Comparison of ENCODE assay signal across 2 cellular contexts in the genomic region with DNA sequence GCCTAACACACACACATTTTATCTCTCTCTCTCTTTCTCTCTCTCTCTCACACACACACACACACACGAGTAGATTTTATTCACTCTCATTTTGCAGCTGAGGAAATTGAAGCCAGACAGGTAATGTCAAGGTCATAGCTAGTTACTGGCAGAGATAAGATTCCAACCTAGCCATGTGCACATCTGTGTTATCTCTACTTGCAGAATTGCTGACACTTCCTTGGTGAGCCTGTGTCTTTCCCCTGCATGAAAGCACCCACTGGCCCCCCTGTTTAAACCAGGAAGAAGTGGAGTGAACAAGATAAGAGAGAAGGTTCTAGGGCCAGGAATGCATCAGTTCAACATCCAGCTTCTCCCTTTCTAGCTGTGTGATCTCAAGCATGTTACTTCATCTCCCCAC.
TF ChIP-seq lines count a peak whose summit lies in the region.

No MANE protein-coding gene starts in this region.

TF ChIP-seq in SK-N-SH, 30 proteins besides CTCF, POLR2A, EP300 and RAD21 (continued from another document):
- TF ChIP-seq, protein P1, sequence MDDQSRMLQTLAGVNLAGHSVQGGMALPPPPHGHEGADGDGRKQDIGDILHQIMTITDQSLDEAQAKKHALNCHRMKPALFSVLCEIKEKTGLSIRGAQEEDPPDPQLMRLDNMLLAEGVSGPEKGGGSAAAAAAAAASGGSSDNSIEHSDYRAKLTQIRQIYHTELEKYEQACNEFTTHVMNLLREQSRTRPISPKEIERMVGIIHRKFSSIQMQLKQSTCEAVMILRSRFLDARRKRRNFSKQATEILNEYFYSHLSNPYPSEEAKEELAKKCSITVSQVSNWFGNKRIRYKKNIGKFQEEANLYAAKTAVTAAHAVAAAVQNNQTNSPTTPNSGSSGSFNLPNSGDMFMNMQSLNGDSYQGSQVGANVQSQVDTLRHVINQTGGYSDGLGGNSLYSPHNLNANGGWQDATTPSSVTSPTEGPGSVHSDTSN (IDR thresholded peaks at IDR 0.05), result no peak
- TF ChIP-seq RCOR1 (IDR thresholded peaks at IDR 0.05; ENCODE audit: low read length), result peak; percentile 63; the same call in 1 of the 2 replicates
- no peak for TF ChIP-seq NRF1 (IDR thresholded peaks at IDR 0.05; ENCODE audit: low read depth, low read length)
- TF ChIP-seq YY1 (IDR thresholded peaks at IDR 0.05; ENCODE audit: low read depth), result no peak
- no peak for TF ChIP-seq FOXM1 (IDR thresholded peaks at IDR 0.05; ENCODE audit: low read depth)
- TF ChIP-seq TAF1 (IDR thresholded peaks at IDR 0.05; ENCODE audit: borderline replicate concordance, low read depth, low read length), result no peak
- no peak for TF ChIP-seq SIN3A (IDR thresholded peaks at IDR 0.05; ENCODE audit: borderline replicate concordance, low read depth, low read length)
- no peak for TF ChIP-seq ELF1 (IDR thresholded peaks at IDR 0.05)

TF ChIP-seq in K562, 482 proteins besides CTCF, POLR2A, EP300 and RAD21 (continues in another document):
- TF ChIP-seq, protein P2, sequence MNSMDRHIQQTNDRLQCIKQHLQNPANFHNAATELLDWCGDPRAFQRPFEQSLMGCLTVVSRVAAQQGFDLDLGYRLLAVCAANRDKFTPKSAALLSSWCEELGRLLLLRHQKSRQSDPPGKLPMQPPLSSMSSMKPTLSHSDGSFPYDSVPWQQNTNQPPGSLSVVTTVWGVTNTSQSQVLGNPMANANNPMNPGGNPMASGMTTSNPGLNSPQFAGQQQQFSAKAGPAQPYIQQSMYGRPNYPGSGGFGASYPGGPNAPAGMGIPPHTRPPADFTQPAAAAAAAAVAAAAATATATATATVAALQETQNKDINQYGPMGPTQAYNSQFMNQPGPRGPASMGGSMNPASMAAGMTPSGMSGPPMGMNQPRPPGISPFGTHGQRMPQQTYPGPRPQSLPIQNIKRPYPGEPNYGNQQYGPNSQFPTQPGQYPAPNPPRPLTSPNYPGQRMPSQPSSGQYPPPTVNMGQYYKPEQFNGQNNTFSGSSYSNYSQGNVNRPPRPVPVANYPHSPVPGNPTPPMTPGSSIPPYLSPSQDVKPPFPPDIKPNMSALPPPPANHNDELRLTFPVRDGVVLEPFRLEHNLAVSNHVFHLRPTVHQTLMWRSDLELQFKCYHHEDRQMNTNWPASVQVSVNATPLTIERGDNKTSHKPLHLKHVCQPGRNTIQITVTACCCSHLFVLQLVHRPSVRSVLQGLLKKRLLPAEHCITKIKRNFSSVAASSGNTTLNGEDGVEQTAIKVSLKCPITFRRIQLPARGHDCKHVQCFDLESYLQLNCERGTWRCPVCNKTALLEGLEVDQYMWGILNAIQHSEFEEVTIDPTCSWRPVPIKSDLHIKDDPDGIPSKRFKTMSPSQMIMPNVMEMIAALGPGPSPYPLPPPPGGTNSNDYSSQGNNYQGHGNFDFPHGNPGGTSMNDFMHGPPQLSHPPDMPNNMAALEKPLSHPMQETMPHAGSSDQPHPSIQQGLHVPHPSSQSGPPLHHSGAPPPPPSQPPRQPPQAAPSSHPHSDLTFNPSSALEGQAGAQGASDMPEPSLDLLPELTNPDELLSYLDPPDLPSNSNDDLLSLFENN (IDR thresholded peaks at IDR 0.05; ENCODE audit: low read depth in 2 of 2, low read length in 2 of 2), result no peak
- TF ChIP-seq, protein P3, sequence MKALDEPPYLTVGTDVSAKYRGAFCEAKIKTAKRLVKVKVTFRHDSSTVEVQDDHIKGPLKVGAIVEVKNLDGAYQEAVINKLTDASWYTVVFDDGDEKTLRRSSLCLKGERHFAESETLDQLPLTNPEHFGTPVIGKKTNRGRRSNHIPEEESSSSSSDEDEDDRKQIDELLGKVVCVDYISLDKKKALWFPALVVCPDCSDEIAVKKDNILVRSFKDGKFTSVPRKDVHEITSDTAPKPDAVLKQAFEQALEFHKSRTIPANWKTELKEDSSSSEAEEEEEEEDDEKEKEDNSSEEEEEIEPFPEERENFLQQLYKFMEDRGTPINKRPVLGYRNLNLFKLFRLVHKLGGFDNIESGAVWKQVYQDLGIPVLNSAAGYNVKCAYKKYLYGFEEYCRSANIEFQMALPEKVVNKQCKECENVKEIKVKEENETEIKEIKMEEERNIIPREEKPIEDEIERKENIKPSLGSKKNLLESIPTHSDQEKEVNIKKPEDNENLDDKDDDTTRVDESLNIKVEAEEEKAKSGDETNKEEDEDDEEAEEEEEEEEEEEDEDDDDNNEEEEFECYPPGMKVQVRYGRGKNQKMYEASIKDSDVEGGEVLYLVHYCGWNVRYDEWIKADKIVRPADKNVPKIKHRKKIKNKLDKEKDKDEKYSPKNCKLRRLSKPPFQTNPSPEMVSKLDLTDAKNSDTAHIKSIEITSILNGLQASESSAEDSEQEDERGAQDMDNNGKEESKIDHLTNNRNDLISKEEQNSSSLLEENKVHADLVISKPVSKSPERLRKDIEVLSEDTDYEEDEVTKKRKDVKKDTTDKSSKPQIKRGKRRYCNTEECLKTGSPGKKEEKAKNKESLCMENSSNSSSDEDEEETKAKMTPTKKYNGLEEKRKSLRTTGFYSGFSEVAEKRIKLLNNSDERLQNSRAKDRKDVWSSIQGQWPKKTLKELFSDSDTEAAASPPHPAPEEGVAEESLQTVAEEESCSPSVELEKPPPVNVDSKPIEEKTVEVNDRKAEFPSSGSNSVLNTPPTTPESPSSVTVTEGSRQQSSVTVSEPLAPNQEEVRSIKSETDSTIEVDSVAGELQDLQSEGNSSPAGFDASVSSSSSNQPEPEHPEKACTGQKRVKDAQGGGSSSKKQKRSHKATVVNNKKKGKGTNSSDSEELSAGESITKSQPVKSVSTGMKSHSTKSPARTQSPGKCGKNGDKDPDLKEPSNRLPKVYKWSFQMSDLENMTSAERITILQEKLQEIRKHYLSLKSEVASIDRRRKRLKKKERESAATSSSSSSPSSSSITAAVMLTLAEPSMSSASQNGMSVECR (CRISPR knock-in tag; IDR thresholded peaks at IDR 0.05), result no peak
- TF ChIP-seq TEAD4 (IDR thresholded peaks at IDR 0.05; ENCODE audit: low read length) (peak; percentile 63), TEAD4 (CRISPR knock-in tag; IDR thresholded peaks at IDR 0.05; ENCODE audit: borderline replicate concordance) (no peak), NCOR1 (IDR thresholded peaks at IDR 0.05) (peak; percentile 37), BRCA1 (IDR thresholded peaks at IDR 0.05) (no peak), BRCA1 (CRISPR knock-in tag; IDR thresholded peaks at IDR 0.05) (no peak), KLF16 (IDR thresholded peaks at IDR 0.05) (0 out of 2 replicates have a peak, but pooled peaks have one; percentile 34), ZNF146 (CRISPR knock-in tag; IDR thresholded peaks at IDR 0.05; ENCODE audit: unreplicated experiment) (no peak), ZNF766 (CRISPR knock-in tag; conservative IDR thresholded peaks at IDR 0.05) (no peak), ESRRA (IDR thresholded peaks at IDR 0.05; ENCODE audit: borderline replicate concordance, low read depth) (peak; percentile 72; the same call in 1 of the 2 replicates), ARID1B (IDR thresholded peaks at IDR 0.05) (peak; percentile 60), SOX6 (IDR thresholded peaks at IDR 0.05) (0 out of 2 replicates have a peak, but pooled peaks have one; percentile 10), HMG20A (CRISPR knock-in tag; conservative IDR thresholded peaks at IDR 0.05) (no peak), NFATC3 (IDR thresholded peaks at IDR 0.05) (no peak), SMARCB1 (IDR thresholded peaks at IDR 0.05; ENCODE audit: insufficient read length, low read depth) (no peak), ZNF12 (CRISPR knock-in tag; IDR thresholded peaks at IDR 0.05) (no peak), PYGO2 (tag; IDR thresholded peaks at IDR 0.05) (no peak), ZNF174 (CRISPR knock-in tag; IDR thresholded peaks at IDR 0.05) (no peak), BHLHE40 (IDR thresholded peaks at IDR 0.05; ENCODE audit: low read length) (no peak), MEIS2 (IDR thresholded peaks at IDR 0.05; ENCODE audit: partially characterized antibody) (no peak), FOS (IDR thresholded peaks at IDR 0.05; ENCODE audit: extremely low read depth, insufficient read length) (no peak), ZNF324 (CRISPR knock-in tag; IDR thresholded peaks at IDR 0.05) (no peak), HDAC3 (IDR thresholded peaks at IDR 0.05; ENCODE audit: borderline replicate concordance, partially characterized antibody) (no peak), DPF2 (IDR thresholded peaks at IDR 0.05) (0 out of 2 replicates have a peak, but pooled peaks have one; percentile 22), ZNF121 (CRISPR knock-in tag; conservative IDR thresholded peaks at IDR 0.05) (no peak), TAL1 (IDR thresholded peaks at IDR 0.05) (peak; percentile 63), CBFA2T3 (IDR thresholded peaks at IDR 0.05) (peak; percentile 72), TCF3 (CRISPR knock-in tag; IDR thresholded peaks at IDR 0.05) (peak; percentile 41; the same call in 1 of the 2 replicates), ZNF76 (CRISPR knock-in tag; IDR thresholded peaks at IDR 0.05; ENCODE audit: borderline replicate concordance) (no peak), HIVEP1 (CRISPR knock-in tag; IDR thresholded peaks at IDR 0.05) (no peak), ZNF785 (CRISPR knock-in tag; IDR thresholded peaks at IDR 0.05) (no peak), CTBP1 (IDR thresholded peaks at IDR 0.05; ENCODE audit: borderline replicate concordance) (peak; percentile 23; the same call in 1 of the 2 replicates), POLR2H (tag; IDR thresholded peaks at IDR 0.05; ENCODE audit: low read depth) (no peak), MEF2D (tag; conservative IDR thresholded peaks at IDR 0.05; ENCODE audit: low read depth) (no peak), TSC22D4 (tag; IDR thresholded peaks at IDR 0.05) (no peak), CBFA2T2 (conservative IDR thresholded peaks at IDR 0.05) (peak; percentile 49; the same call in 1 of the 2 replicates)
- TF ChIP-seq, protein P4, sequence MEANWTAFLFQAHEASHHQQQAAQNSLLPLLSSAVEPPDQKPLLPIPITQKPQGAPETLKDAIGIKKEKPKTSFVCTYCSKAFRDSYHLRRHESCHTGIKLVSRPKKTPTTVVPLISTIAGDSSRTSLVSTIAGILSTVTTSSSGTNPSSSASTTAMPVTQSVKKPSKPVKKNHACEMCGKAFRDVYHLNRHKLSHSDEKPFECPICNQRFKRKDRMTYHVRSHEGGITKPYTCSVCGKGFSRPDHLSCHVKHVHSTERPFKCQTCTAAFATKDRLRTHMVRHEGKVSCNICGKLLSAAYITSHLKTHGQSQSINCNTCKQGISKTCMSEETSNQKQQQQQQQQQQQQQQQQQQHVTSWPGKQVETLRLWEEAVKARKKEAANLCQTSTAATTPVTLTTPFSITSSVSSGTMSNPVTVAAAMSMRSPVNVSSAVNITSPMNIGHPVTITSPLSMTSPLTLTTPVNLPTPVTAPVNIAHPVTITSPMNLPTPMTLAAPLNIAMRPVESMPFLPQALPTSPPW (CRISPR knock-in tag; IDR thresholded peaks at IDR 0.05), result peak; percentile 65; the same call in 1 of the 2 replicates
- TF ChIP-seq, protein P5, sequence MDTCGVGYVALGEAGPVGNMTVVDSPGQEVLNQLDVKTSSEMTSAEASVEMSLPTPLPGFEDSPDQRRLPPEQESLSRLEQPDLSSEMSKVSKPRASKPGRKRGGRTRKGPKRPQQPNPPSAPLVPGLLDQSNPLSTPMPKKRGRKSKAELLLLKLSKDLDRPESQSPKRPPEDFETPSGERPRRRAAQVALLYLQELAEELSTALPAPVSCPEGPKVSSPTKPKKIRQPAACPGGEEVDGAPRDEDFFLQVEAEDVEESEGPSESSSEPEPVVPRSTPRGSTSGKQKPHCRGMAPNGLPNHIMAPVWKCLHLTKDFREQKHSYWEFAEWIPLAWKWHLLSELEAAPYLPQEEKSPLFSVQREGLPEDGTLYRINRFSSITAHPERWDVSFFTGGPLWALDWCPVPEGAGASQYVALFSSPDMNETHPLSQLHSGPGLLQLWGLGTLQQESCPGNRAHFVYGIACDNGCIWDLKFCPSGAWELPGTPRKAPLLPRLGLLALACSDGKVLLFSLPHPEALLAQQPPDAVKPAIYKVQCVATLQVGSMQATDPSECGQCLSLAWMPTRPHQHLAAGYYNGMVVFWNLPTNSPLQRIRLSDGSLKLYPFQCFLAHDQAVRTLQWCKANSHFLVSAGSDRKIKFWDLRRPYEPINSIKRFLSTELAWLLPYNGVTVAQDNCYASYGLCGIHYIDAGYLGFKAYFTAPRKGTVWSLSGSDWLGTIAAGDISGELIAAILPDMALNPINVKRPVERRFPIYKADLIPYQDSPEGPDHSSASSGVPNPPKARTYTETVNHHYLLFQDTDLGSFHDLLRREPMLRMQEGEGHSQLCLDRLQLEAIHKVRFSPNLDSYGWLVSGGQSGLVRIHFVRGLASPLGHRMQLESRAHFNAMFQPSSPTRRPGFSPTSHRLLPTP (IDR thresholded peaks at IDR 0.05; ENCODE audit: borderline replicate concordance, extremely low read depth, insufficient read length), result no peak
- TF ChIP-seq, protein P6, sequence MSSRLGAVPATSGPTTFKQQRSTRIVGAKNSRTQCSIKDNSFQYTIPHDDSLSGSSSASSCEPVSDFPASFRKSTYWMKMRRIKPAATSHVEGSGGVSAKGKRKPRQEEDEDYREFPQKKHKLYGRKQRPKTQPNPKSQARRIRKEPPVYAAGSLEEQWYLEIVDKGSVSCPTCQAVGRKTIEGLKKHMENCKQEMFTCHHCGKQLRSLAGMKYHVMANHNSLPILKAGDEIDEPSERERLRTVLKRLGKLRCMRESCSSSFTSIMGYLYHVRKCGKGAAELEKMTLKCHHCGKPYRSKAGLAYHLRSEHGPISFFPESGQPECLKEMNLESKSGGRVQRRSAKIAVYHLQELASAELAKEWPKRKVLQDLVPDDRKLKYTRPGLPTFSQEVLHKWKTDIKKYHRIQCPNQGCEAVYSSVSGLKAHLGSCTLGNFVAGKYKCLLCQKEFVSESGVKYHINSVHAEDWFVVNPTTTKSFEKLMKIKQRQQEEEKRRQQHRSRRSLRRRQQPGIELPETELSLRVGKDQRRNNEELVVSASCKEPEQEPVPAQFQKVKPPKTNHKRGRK (tag; IDR thresholded peaks at IDR 0.05), result no peak
- TF ChIP-seq, protein P7, sequence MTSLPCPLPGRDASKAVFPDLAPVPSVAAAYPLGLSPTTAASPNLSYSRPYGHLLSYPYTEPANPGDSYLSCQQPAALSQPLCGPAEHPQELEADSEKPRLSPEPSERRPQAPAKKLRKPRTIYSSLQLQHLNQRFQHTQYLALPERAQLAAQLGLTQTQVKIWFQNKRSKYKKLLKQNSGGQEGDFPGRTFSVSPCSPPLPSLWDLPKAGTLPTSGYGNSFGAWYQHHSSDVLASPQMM (CRISPR knock-in tag; IDR thresholded peaks at IDR 0.05), result no peak
- TF ChIP-seq, protein P8, sequence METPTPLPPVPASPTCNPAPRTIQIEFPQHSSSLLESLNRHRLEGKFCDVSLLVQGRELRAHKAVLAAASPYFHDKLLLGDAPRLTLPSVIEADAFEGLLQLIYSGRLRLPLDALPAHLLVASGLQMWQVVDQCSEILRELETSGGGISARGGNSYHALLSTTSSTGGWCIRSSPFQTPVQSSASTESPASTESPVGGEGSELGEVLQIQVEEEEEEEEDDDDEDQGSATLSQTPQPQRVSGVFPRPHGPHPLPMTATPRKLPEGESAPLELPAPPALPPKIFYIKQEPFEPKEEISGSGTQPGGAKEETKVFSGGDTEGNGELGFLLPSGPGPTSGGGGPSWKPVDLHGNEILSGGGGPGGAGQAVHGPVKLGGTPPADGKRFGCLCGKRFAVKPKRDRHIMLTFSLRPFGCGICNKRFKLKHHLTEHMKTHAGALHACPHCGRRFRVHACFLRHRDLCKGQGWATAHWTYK (CRISPR knock-in tag; IDR thresholded peaks at IDR 0.05), result no peak
